In genomic region chr7:123795917-123796316, GRCh38 we compare ENCODE assay signal across 16 cellular contexts. TPM values are rescaled to one million over a fixed set of nuclear protein-coding genes. Genes with fewer than 3 reads are reported as not detected.
DNase-seq lines count a peak whose midpoint lies in the region; ATAC-seq and TF ChIP-seq lines count a peak whose summit lies in the region.
"Had no signal": no experiment of that assay in that cellular context is flagged by ENCODE, and none has a peak within 500 bp of the region (broad histone marks: within the 10 kb centered on the region; RNA-seq: fewer than 3 reads in every experiment).

No MANE protein-coding gene starts in this region.

- H3K4me1 Mint-ChIP-seq in Caco-2 (ENCODE audit: low read depth, unreplicated experiment) (peaks cover 37% of the 10 kb centered on the region), endodermal cell (peaks cover 11% of the 10 kb centered on the region)
- H3K4me1 Mint-ChIP-seq in activated CD8-positive, alpha-beta memory T cell treated with anti-CD3 and anti-CD28 coated beads, Interleukin-2, amount 10 ng/mL, durations not matched to agents 7 days and 5 days: no peaks in the 10 kb centered on the region
- H3K4me1 Mint-ChIP-seq: CD14-positive monocyte; CD4-positive, alpha-beta memory T cell had no signal

- no peak overlapping the region for H3K9ac ChIP-seq in endodermal cell (ENCODE audit: extremely low read depth, low read length, poor library complexity, severe bottlenecking)
- no peak overlapping the region for H3K9ac ChIP-seq in mucosa of rectum (ENCODE audit: low read depth in 1 of 2, low read length in 2 of 2)
- H3K9ac ChIP-seq: KMS-11 had no signal

- H3K4me3 ChIP-seq in Caco-2 (ENCODE audit: low read depth, low read length) (no peak overlapping the region), endodermal cell (ENCODE audit: low read length) (peak overlapping the region; percentile 11), mucosa of rectum (ENCODE audit: low read length in 2 of 2) (peak overlapping the region in 1 of 2 donors; percentile 7), heart left ventricle (no peak overlapping the region)
- H3K4me3 ChIP-seq: A549, HAP-1 had no signal

- H3K27ac Mint-ChIP-seq in Caco-2 (ENCODE audit: unreplicated experiment): peak overlapping the region; percentile 45
- H3K27ac Mint-ChIP-seq in endodermal cell: no peak overlapping the region
- no peak overlapping the region for H3K27ac Mint-ChIP-seq in activated CD8-positive, alpha-beta memory T cell treated with anti-CD3 and anti-CD28 coated beads, Interleukin-2, amount 10 ng/mL, durations not matched to agents 7 days and 5 days
- H3K27ac Mint-ChIP-seq: CD14-positive monocyte; CD4-positive, alpha-beta memory T cell had no signal

- no TSS peak for BruUV-seq in Caco-2 (replicated peaks; lab: Mats Ljungman, UMichigan)

- intact Hi-C loops in Caco-2 (cut with micrococcal nuclease; ENCODE audit: unreplicated experiment) (loop anchor here (5.0 kb wide), 1 partner anchor 89 kb away; no protein-coding TSS in a partner anchor), heart left ventricle (cut with DNase I) (loop anchor here in 6 of 10 donors (2.0 to 5.0 kb wide), 3 partner anchors 69 to 76 kb away; no protein-coding TSS in a partner anchor)

- TF ChIP-seq POLR2A in heart left ventricle (IDR thresholded peaks at IDR 0.05): no peak

- CTCF ChIA-PET in Caco-2 (lab: Charles Lee): no interaction called here
- CTCF ChIA-PET in activated CD8-positive, alpha-beta memory T cell treated with anti-CD3 and anti-CD28 coated beads, Interleukin-2, amount 10 ng/mL, durations not matched to agents 7 days and 5 days (lab: Charles Lee): interaction anchor here (0.8 to 1.0 kb wide), 3 partner anchors 69 to 94 kb away, joined by 3 read pairs; no protein-coding TSS in a partner anchor

- H3K27ac ChIP-seq in 22Rv1 (peak overlapping the region; percentile 62), endodermal cell (ENCODE audit: low read depth, low read length) (no peak overlapping the region), mucosa of rectum (ENCODE audit: low read depth in 2 of 2, low read length in 2 of 2) (peak overlapping the region; percentile 43 to 51), heart left ventricle (no peak overlapping the region)
- H3K27ac ChIP-seq: A549, KMS-11 had no signal

- WGBS in endodermal cell (ENCODE audit: insufficient coverage in 1 of 2, insufficient read length in 1 of 2), 2 experiments: 94 to 100% methylated on average over 1 of the region's 1 CpG
- WGBS in heart left ventricle, 4 donors: 87 to 94% (median 89%) methylated on average over 1 of the region's 1 CpG

- H3K4me1 ChIP-seq in Caco-2 (peaks cover 36% of the 10 kb centered on the region), endodermal cell (ENCODE audit: control insufficient read depth, insufficient read depth, low read length) (peaks cover 7% of the 10 kb centered on the region), mucosa of rectum (ENCODE audit: control insufficient read depth in 2 of 2, insufficient read depth in 2 of 2, low read length in 2 of 2) (peaks cover 13 to 31% of the 10 kb centered on the region in 2 donors), heart left ventricle (peaks cover 0 to 6% (median 0%) of the 10 kb centered on the region in 12 donors)

- peak overlapping the region; percentile 28 for H3K4me3 Mint-ChIP-seq in Caco-2 (ENCODE audit: unreplicated experiment)
- H3K4me3 Mint-ChIP-seq in endodermal cell: no peak overlapping the region
- H3K4me3 Mint-ChIP-seq in activated CD8-positive, alpha-beta memory T cell treated with anti-CD3 and anti-CD28 coated beads, Interleukin-2, amount 10 ng/mL, durations not matched to agents 7 days and 5 days: no peak overlapping the region
- H3K4me3 Mint-ChIP-seq: CD14-positive monocyte; CD4-positive, alpha-beta memory T cell had no signal

- H3K36me3 Mint-ChIP-seq in Caco-2 (ENCODE audit: insufficient read depth, unreplicated experiment) (peaks cover 4% of the 10 kb centered on the region), endodermal cell (ENCODE audit: low read depth) (peaks cover 2% of the 10 kb centered on the region)
- H3K36me3 Mint-ChIP-seq in activated CD8-positive, alpha-beta memory T cell treated with anti-CD3 and anti-CD28 coated beads, Interleukin-2, amount 10 ng/mL, durations not matched to agents 7 days and 5 days: no peaks in the 10 kb centered on the region
- H3K36me3 Mint-ChIP-seq: CD14-positive monocyte; CD4-positive, alpha-beta memory T cell had no signal

- H3K36me3 ChIP-seq in Caco-2 (ENCODE audit: control insufficient read depth, insufficient read depth, low read length) (0 out of 2 replicates have a peak, but pooled peaks cover 1% of the 10 kb centered on the region), endodermal cell (ENCODE audit: control insufficient read depth, insufficient read depth, low read length) (no peaks in the 10 kb centered on the region), mucosa of rectum (ENCODE audit: control insufficient read depth in 2 of 2, insufficient read depth in 2 of 2, low read length in 2 of 2) (no peaks in the 10 kb centered on the region), heart left ventricle (no peaks in the 10 kb centered on the region)
- H3K36me3 ChIP-seq: HAP-1 had no signal

- H3K27me3 Mint-ChIP-seq in Caco-2 (ENCODE audit: insufficient read depth, unreplicated experiment) (no peaks in the 10 kb centered on the region), endodermal cell (ENCODE audit: insufficient read depth) (no peaks in the 10 kb centered on the region)
- no peaks in the 10 kb centered on the region for H3K27me3 Mint-ChIP-seq in activated CD8-positive, alpha-beta memory T cell treated with anti-CD3 and anti-CD28 coated beads, Interleukin-2, amount 10 ng/mL, durations not matched to agents 7 days and 5 days

- H3K9me3 Mint-ChIP-seq in Caco-2 (ENCODE audit: unreplicated experiment) (peaks cover 32% of the 10 kb centered on the region), endodermal cell (peaks cover 17% of the 10 kb centered on the region)
- no peaks in the 10 kb centered on the region for H3K9me3 Mint-ChIP-seq in activated CD8-positive, alpha-beta memory T cell treated with anti-CD3 and anti-CD28 coated beads, Interleukin-2, amount 10 ng/mL, durations not matched to agents 7 days and 5 days (ENCODE audit: low read depth)

- H3K9me3 ChIP-seq in Caco-2 (no peaks in the 10 kb centered on the region), endodermal cell (ENCODE audit: control insufficient read depth, low read length) (peaks cover 22% of the 10 kb centered on the region), mucosa of rectum (ENCODE audit: control insufficient read depth in 2 of 2, low read length in 2 of 2) (peaks cover 0 to 3% of the 10 kb centered on the region in 2 donors), heart left ventricle (no peaks in the 10 kb centered on the region)
- H3K9me3 ChIP-seq: A549 had no signal

- ATAC-seq in heart left ventricle: no peak
- no peak for ATAC-seq in GM18858 (IDR thresholded peaks at IDR 0.05; ENCODE audit: unreplicated experiment)
- ATAC-seq in activated CD8-positive, alpha-beta memory T cell treated with anti-CD3 and anti-CD28 coated beads, Interleukin-2, amount 10 ng/mL, durations not matched to agents 7 days and 5 days: no peak
- ATAC-seq: A549 had no signal

- DNase-seq in Caco-2 (no peak), endodermal cell (no peak), heart left ventricle (no peak)
- no peak for DNase-seq in activated CD8-positive, alpha-beta memory T cell treated with anti-CD3 and anti-CD28 coated beads, Interleukin-2, amount 10 ng/mL, durations not matched to agents 7 days and 5 days
- DNase-seq: AML-193; Calu3; CD4-positive, alpha-beta memory T cell had no signal

- no peak for TF ChIP-seq CTCF in 22Rv1 (IDR thresholded peaks at IDR 0.05)
- no peak for TF ChIP-seq CTCF in Caco-2 (IDR thresholded peaks at IDR 0.05; ENCODE audit: insufficient read depth in 1 of 2, low read depth in 1 of 2, low read length in 1 of 2, severe bottlenecking in 1 of 2, unreplicated experiment in 1 of 2)
- TF ChIP-seq CTCF in endodermal cell (conservative IDR thresholded peaks at IDR 0.05): no peak
- no peak for TF ChIP-seq CTCF in heart left ventricle (IDR thresholded peaks at IDR 0.05)

- H3K27me3 ChIP-seq in Caco-2 (replicated peaks; ENCODE audit: control insufficient read depth, insufficient read depth, low read length) (no peaks in the 10 kb centered on the region), endodermal cell (ENCODE audit: control insufficient read depth, insufficient read depth, low read length, poor library complexity, severe bottlenecking) (no peaks in the 10 kb centered on the region), mucosa of rectum (ENCODE audit: control insufficient read depth in 2 of 2, insufficient read depth in 2 of 2, low read length in 2 of 2) (no peaks in the 10 kb centered on the region), heart left ventricle (no peaks in the 10 kb centered on the region)

- POLR2A ChIA-PET in Caco-2 (lab: Charles Lee): no interaction called here

RNA-seq across cellular contexts. Expression of gene WASL, which starts 47.1 kb away (rescaled TPM):
- total RNA-seq in Caco-2 (2022): 42.3 TPM in 2 replicates
- total RNA-seq in endodermal cell: 10 to 100 TPM; 35.1 to 36.7 TPM
- 30.8 TPM for polyA plus RNA-seq in endodermal cell (2013, experiment 1 of 2)
- 30.4 TPM for polyA plus RNA-seq in endodermal cell (2013, experiment 2 of 2)
- 10 to 100 TPM; 20.1 to 30.3 (median 26.4) TPM for total RNA-seq in heart left ventricle
- polyA plus RNA-seq in heart left ventricle: 10 to 100 TPM; 11.2 to 23.3 TPM
- total RNA-seq in activated CD8-positive, alpha-beta memory T cell treated with anti-CD3 and anti-CD28 coated beads, Interleukin-2, amount 10 ng/mL, durations not matched to agents 7 days and 5 days: 1 to 10 TPM; 7.6 to 7.8 TPM

RNA-seq across cellular contexts. Expression of gene HYAL4, which starts 49.1 kb away (rescaled TPM):
- 0.14 and 0.68 TPM in 2 replicates for total RNA-seq in Caco-2 (2022)
- total RNA-seq in endodermal cell: 1 to 10 TPM in 1 of 2 donors, under 1 TPM in 1; 0.51 to 1.2 TPM
- not detected for polyA plus RNA-seq in endodermal cell (2013, experiment 1 of 2)
- 0.12 TPM for polyA plus RNA-seq in endodermal cell (2013, experiment 2 of 2)
- total RNA-seq in heart left ventricle: under 1 TPM in 4 of 9 donors, not detected in 5; 0.10 to 0.43 (median 0.29) TPM
- not detected for polyA plus RNA-seq in heart left ventricle
- total RNA-seq in activated CD8-positive, alpha-beta memory T cell treated with anti-CD3 and anti-CD28 coated beads, Interleukin-2, amount 10 ng/mL, durations not matched to agents 7 days and 5 days: not detected
- total RNA-seq: Calu3; CD4-positive, alpha-beta memory T cell; H1 had no signal
- polyA plus RNA-seq: BJ; CD14-positive monocyte; CD4-positive, alpha-beta memory T cell; H1 had no signal

Comparison
In these comparisons a context has a peak if more than half of its experiments do, and no peak if none do; other contexts are left out.
1. H3K27ac ChIP-seq: peak in 22Rv1 (single experiment) and mucosa of rectum (2 of 2); none in endodermal cell (single experiment) and heart left ventricle (0 of 12).